8 cellular contexts compared by ENCODE assay signal in the genomic region with DNA sequence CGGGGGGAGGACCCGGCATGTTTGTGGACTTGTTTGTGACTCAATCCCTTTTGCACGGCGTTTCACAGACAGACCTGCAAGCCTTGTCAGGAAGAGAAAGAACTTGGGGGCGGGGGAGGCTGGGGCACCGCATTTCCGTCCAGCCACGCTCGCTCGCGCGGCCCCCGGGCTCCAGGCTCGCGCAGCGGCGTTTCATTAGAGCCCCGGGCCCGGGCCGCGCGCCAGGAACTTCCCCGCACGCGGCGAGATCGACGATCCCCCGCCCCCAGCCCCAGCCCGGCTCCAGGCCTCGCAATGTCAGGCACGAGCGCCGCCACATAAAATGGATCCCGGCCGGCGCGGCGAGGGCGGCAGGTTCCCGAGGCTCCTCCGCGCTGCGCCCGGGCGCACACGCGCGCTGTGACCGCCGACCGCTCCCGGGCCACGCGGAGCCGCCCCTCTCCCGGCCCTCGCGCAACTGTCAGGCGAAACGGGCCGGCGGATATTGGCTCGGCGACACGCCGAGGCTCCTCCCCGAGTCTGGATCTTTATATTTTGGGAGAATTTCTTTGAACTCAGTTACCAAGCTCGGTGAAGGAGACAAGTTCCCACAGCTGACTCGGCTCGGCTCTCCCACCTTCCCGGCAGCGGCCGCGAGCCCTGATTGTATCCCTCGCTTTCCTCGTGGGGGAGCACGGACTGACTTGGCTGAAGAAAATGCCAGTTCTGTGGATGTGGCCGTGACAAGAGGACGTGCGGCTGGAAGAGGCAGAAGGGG. TPM values are rescaled to one million over a fixed set of nuclear protein-coding genes. Genes with fewer than 3 reads are reported as not detected.
DNase-seq lines count a peak whose midpoint lies in the region; ATAC-seq and TF ChIP-seq lines count a peak whose summit lies in the region.

Gene KIF26B (plus strand): TSS at position 557 of the 757 bp plus-strand sequence. CDS start 440 bp downstream, outside the sequence.

- CTCF ChIA-PET in CD4-positive, alpha-beta T cell (lab: Charles Lee): no interaction called here
- CTCF ChIA-PET in mammary epithelial cell (lab: Charles Lee; ENCODE audit: low non-redundant PET): interaction anchor here (0.5 to 0.8 kb wide), 2 partner anchors 70 to 1142 kb away, joined by 3 to 6 read pairs; no protein-coding TSS in a partner anchor

- POLR2A ChIA-PET in CD4-positive, alpha-beta T cell (lab: Charles Lee): no interaction called here

- H3K36me3 ChIP-seq in SJSA1: peaks cover 14% of the 10 kb centered on the region
- no peaks in the 10 kb centered on the region for H3K36me3 ChIP-seq in mammary epithelial cell (ENCODE audit: insufficient read depth, low read length)

- 1% methylated on average over 30 of the region's 81 CpGs for WGBS in mammary epithelial cell (ENCODE audit: low coverage, missing lambda C conversion rate)

- no peak for ATAC-seq in CD4-positive, alpha-beta T cell (ENCODE audit: poor library complexity)
- ATAC-seq in HG02938 (IDR thresholded peaks at IDR 0.05; ENCODE audit: unreplicated experiment) (no peak), HG02840 (IDR thresholded peaks at IDR 0.05; ENCODE audit: low FRiP score, unreplicated experiment) (no peak)

- in situ Hi-C loops in mammary epithelial cell (cut with MboI; ENCODE audit: low sequenced_read_pairs in 2 of 2): loop anchor here (5.0 to 25.0 kb wide), 5 partner anchors 848 to 1558 kb away; partner anchors contain the start of gene SCCPDH (in 1 of the 2)

- BruUV-seq in mammary epithelial cell (replicated peaks; lab: Mats Ljungman, UMichigan): TSS peak; percentile 30

- H3K4me3 Mint-ChIP-seq in CD4-positive, alpha-beta T cell: peak within 1 kb of the TSS; percentile 90
- H3K4me3 Mint-ChIP-seq in HFFc6: peak within 1 kb of the TSS; percentile 92

- peaks cover 80% of the 10 kb centered on the region for H3K27me3 Mint-ChIP-seq in CD4-positive, alpha-beta T cell
- H3K27me3 Mint-ChIP-seq in HFFc6 (ENCODE audit: insufficient read depth): no peaks in the 10 kb centered on the region

- H3K27ac ChIP-seq in CD4-positive, alpha-beta T cell (ENCODE audit: low read depth, low read length): no peak within 1 kb of the TSS
- H3K27ac ChIP-seq in SJSA1 (peak within 1 kb of the TSS; percentile 22; the same call in 1 of the 2 replicates), mammary epithelial cell (ENCODE audit: insufficient read depth, low read depth, low read length) (no peak within 1 kb of the TSS)

- DNase-seq in CD4-positive, alpha-beta T cell: peak in 1 of 10 experiments; percentile 8
- DNase-seq in HFFc6 (peak; percentile 65), SJSA1 (ENCODE audit: low read depth in 1 of 2, low spot score in 2 of 2) (peak; percentile 69 to 71), mammary epithelial cell (peak; percentile 67), iris pigment epithelial cell (ENCODE audit: low read depth) (peak; percentile 71)
- DNase-seq in stimulated activated CD4-positive, alpha-beta T cell treated with anti-CD3 and anti-CD28 coated beads, Interleukin-12 subunit alpha, Interleukin-12 subunit beta, amount 100 ng/mL, for 4 hours: peak; percentile 29

- dilution Hi-C loops in mammary epithelial cell (cut with HindIII; ENCODE audit: low sequenced_read_pairs): no loop called here

- no peaks in the 10 kb centered on the region for H3K9me3 Mint-ChIP-seq in CD4-positive, alpha-beta T cell
- peaks cover 5% of the 10 kb centered on the region for H3K9me3 Mint-ChIP-seq in HFFc6

- no peaks in the 10 kb centered on the region for H3K36me3 Mint-ChIP-seq in CD4-positive, alpha-beta T cell (ENCODE audit: low read depth)
- H3K36me3 Mint-ChIP-seq in HFFc6 (ENCODE audit: low read depth): peaks cover 13% of the 10 kb centered on the region

- H3K4me3 ChIP-seq in SJSA1: peak within 1 kb of the TSS; percentile 62
- peak within 1 kb of the TSS; percentile 47 to 80 (median 73) for H3K4me3 ChIP-seq in mammary epithelial cell (replicated peaks in 1 of 3; ENCODE audit: insufficient read depth in 1 of 3, low read depth in 2 of 3, low read length in 3 of 3)

- H3K27me3 ChIP-seq in CD4-positive, alpha-beta T cell (ENCODE audit: control insufficient read depth, insufficient read depth, low read length): peaks cover 71% of the 10 kb centered on the region
- H3K27me3 ChIP-seq in SJSA1 (replicated peaks) (peaks cover 10% of the 10 kb centered on the region), mammary epithelial cell (ENCODE audit: insufficient read depth, low read length) (no peaks in the 10 kb centered on the region)

- H3K4me1 Mint-ChIP-seq in CD4-positive, alpha-beta T cell (ENCODE audit: low read depth): peaks cover 29% of the 10 kb centered on the region
- peaks cover 22% of the 10 kb centered on the region for H3K4me1 Mint-ChIP-seq in HFFc6 (ENCODE audit: low read depth)

- intact Hi-C loops in CD4-positive, alpha-beta T cell (cut with DNase I, micrococcal nuclease): loop anchor here (5.0 to 10.0 kb wide), 5 partner anchors 960 to 1598 kb away; no protein-coding TSS in a partner anchor
- intact Hi-C loops in mammary epithelial cell (cut with micrococcal nuclease): loop anchor here (5.0 to 10.0 kb wide), 6 partner anchors 450 to 1540 kb away; no protein-coding TSS in a partner anchor

- no peaks in the 10 kb centered on the region for H4K20me1 ChIP-seq in mammary epithelial cell (ENCODE audit: insufficient read depth, low read length)

- no peak within 1 kb of the TSS for H3K27ac Mint-ChIP-seq in CD4-positive, alpha-beta T cell
- peak within 1 kb of the TSS; percentile 75 for H3K27ac Mint-ChIP-seq in HFFc6

- peak within 1 kb of the TSS; percentile 95 for H2AFZ ChIP-seq in mammary epithelial cell (ENCODE audit: low read depth, low read length)

- peak within 1 kb of the TSS; percentile 100 for H3K4me2 ChIP-seq in mammary epithelial cell (ENCODE audit: insufficient read depth, low read depth, low read length)

- H3K79me2 ChIP-seq in mammary epithelial cell (ENCODE audit: insufficient read depth, low read length): no peaks in the 10 kb centered on the region

- peaks cover 44% of the 10 kb centered on the region for H3K4me1 ChIP-seq in SJSA1 (replicated peaks)
- peaks cover 26% of the 10 kb centered on the region for H3K4me1 ChIP-seq in mammary epithelial cell (ENCODE audit: insufficient read depth, low read length)

- H3K9me3 ChIP-seq in CD4-positive, alpha-beta T cell (ENCODE audit: control insufficient read depth, low read length): no peaks in the 10 kb centered on the region
- H3K9me3 ChIP-seq in SJSA1 (replicated peaks) (no peaks in the 10 kb centered on the region), mammary epithelial cell (replicated peaks; ENCODE audit: insufficient read depth, low read length) (no peaks in the 10 kb centered on the region)

- peak within 1 kb of the TSS; percentile 14 for H3K9ac ChIP-seq in mammary epithelial cell (ENCODE audit: insufficient read depth, low read length)

- TF ChIP-seq CTCF in CD4-positive, alpha-beta T cell (IDR thresholded peaks at IDR 0.05): no peak
- TF ChIP-seq CTCF in HFFc6 (IDR thresholded peaks at IDR 0.05) (no peak), mammary epithelial cell (conservative IDR thresholded peaks at IDR 0.05 in 1 of 2, IDR thresholded peaks at IDR 0.05 in 1 of 2; ENCODE audit: extremely low read depth in 1 of 2, insufficient read depth in 1 of 2, low read depth in 1 of 2, low read length in 2 of 2) (no peak)

RNA-seq across cellular contexts. Expression of gene KIF26B, which starts in this region (rescaled TPM):
- under 1 TPM in 1 of 2 experiments, not detected in 1; 0.03 TPM for total RNA-seq in CD4-positive, alpha-beta T cell
- total RNA-seq in HFFc6 (2021; fragmentation: NEBNext Ultra II Directional; extraction: Animal tissue kit (Norgen Biotek cat#: 25700)): 1 to 10 TPM; 4.6 to 7.5 (median 5.5) TPM
- 3.9 and 5.9 TPM in 2 replicates for total RNA-seq in SJSA1 (2014; rRNA removed; shearing (Covaris generic))
- total RNA-seq in mammary epithelial cell: 10 to 100 TPM in 1 of 2 donors, 1 to 10 TPM in 1; 2.5 to 14.2 TPM
- polyA plus RNA-seq in mammary epithelial cell: 0.20 TPM
- polyA minus RNA-seq in mammary epithelial cell: 0.31 TPM
